Comparison of ENCODE assay signal across 10 cellular contexts in genomic region chr7:29479606-29480200, GRCh38.
A peak's percentile ranks its signal among the peaks of the same experiment; 100 is the strongest.
DNase-seq lines count a peak whose midpoint lies in the region; ATAC-seq and TF ChIP-seq lines count a peak whose summit lies in the region.
"Had no signal": no experiment of that assay in that cellular context is flagged by ENCODE, and none has a peak within 500 bp of the region (broad histone marks: within the 10 kb centered on the region; RNA-seq: fewer than 3 reads in every experiment).

No MANE protein-coding gene starts in this region.

- ATAC-seq in gastroesophageal sphincter (peak; percentile 74), HG02642 (IDR thresholded peaks at IDR 0.05; ENCODE audit: poor library complexity, unreplicated experiment) (no peak)
- ATAC-seq in activated CD8-positive, alpha-beta memory T cell treated with anti-CD3 and anti-CD28 coated beads, Interleukin-2, amount 10 ng/mL, durations not matched to agents 7 days and 5 days = no peak
- ATAC-seq: PC-3 had no signal

- H3K4me3 ChIP-seq in gastroesophageal sphincter = peak overlapping the region in 1 of 2 donors; percentile 35

- peak overlapping the region; percentile 81 for H3K27ac ChIP-seq in VCaP
- H3K27ac ChIP-seq in gastroesophageal sphincter = peak overlapping the region; percentile 67 to 86 (median 83)
- H3K27ac ChIP-seq in substantia nigra (ENCODE audit: low read depth, low read length, poor library complexity, severe bottlenecking) = peak overlapping the region; percentile 96
- H3K27ac ChIP-seq in RWPE1 = no peak overlapping the region

- no peaks in the 10 kb centered on the region for H3K36me3 ChIP-seq in gastroesophageal sphincter

- no peak overlapping the region for H3K4me3 Mint-ChIP-seq in activated CD8-positive, alpha-beta memory T cell treated with anti-CD3 and anti-CD28 coated beads, Interleukin-2, amount 10 ng/mL, durations not matched to agents 7 days and 5 days
- H3K4me3 Mint-ChIP-seq: CD14-positive monocyte had no signal

- no peak for TF ChIP-seq EP300 in gastroesophageal sphincter (IDR thresholded peaks at IDR 0.05)

- H3K4me1 ChIP-seq in gastroesophageal sphincter = peaks cover 4 to 59% (median 10%) of the 10 kb centered on the region in 3 donors

- TF ChIP-seq CTCF in VCaP (conservative IDR thresholded peaks at IDR 0.05) (no peak), gastroesophageal sphincter (IDR thresholded peaks at IDR 0.05) (no peak), RWPE1 (conservative IDR thresholded peaks at IDR 0.05; ENCODE audit: low read depth) (no peak)

- H3K9me3 ChIP-seq in gastroesophageal sphincter = no peaks in the 10 kb centered on the region

- no peaks in the 10 kb centered on the region for H3K27me3 Mint-ChIP-seq in activated CD8-positive, alpha-beta memory T cell treated with anti-CD3 and anti-CD28 coated beads, Interleukin-2, amount 10 ng/mL, durations not matched to agents 7 days and 5 days

- no peaks in the 10 kb centered on the region for H3K27me3 ChIP-seq in gastroesophageal sphincter

- no peaks in the 10 kb centered on the region for H3K36me3 Mint-ChIP-seq in activated CD8-positive, alpha-beta memory T cell treated with anti-CD3 and anti-CD28 coated beads, Interleukin-2, amount 10 ng/mL, durations not matched to agents 7 days and 5 days

- WGBS in gastroesophageal sphincter (ENCODE audit: low coverage in 1 of 2), 2 donors = 9 to 38% methylated on average over 4 to 8 of the region's 15 CpGs

- no peak overlapping the region for H3K27ac Mint-ChIP-seq in activated CD8-positive, alpha-beta memory T cell treated with anti-CD3 and anti-CD28 coated beads, Interleukin-2, amount 10 ng/mL, durations not matched to agents 7 days and 5 days
- H3K27ac Mint-ChIP-seq: CD14-positive monocyte had no signal

- POLR2A ChIA-PET in RWPE1 (lab: Yijun Ruan, JAX; ENCODE audit: low non-redundant PET) = no interaction called here

- H3K4me1 Mint-ChIP-seq in activated CD8-positive, alpha-beta memory T cell treated with anti-CD3 and anti-CD28 coated beads, Interleukin-2, amount 10 ng/mL, durations not matched to agents 7 days and 5 days = no peaks in the 10 kb centered on the region
- H3K4me1 Mint-ChIP-seq: CD14-positive monocyte had no signal

- peak in 1 of 2 donors; percentile 26 for TF ChIP-seq POLR2A in gastroesophageal sphincter (IDR thresholded peaks at IDR 0.05)

- DNase-seq in midbrain (lab: John Stamatoyannopoulos, UW) (peak; percentile 70), substantia nigra (lab: John Stamatoyannopoulos, UW) (peak in 46 of 49 donors; percentile 18 to 79 (median 58)), NAMALWA (ENCODE audit: low spot score) (no peak), RWPE1 (ENCODE audit: low spot score) (no peak)
- DNase-seq in activated CD8-positive, alpha-beta memory T cell treated with anti-CD3 and anti-CD28 coated beads, Interleukin-2, amount 10 ng/mL, durations not matched to agents 7 days and 5 days = no peak
- DNase-seq: PC-3 had no signal

- H3K9me3 Mint-ChIP-seq in activated CD8-positive, alpha-beta memory T cell treated with anti-CD3 and anti-CD28 coated beads, Interleukin-2, amount 10 ng/mL, durations not matched to agents 7 days and 5 days (ENCODE audit: low read depth) = no peaks in the 10 kb centered on the region
- H3K9me3 Mint-ChIP-seq: CD14-positive monocyte had no signal

- CTCF ChIA-PET in RWPE1 (lab: Yijun Ruan, JAX) = no interaction called here
- CTCF ChIA-PET in activated CD8-positive, alpha-beta memory T cell treated with anti-CD3 and anti-CD28 coated beads, Interleukin-2, amount 10 ng/mL, durations not matched to agents 7 days and 5 days (lab: Charles Lee) = no interaction called here

Comparison
In these comparisons a context has a peak if more than half of its experiments do, and no peak if none do; other contexts are left out.
1. DNase-seq: peak in midbrain (single experiment) and substantia nigra (46 of 49); none in NAMALWA (single experiment), RWPE1 (single experiment) and activated CD8-positive, alpha-beta memory T cell treated with anti-CD3 and anti-CD28 coated beads, Interleukin-2, amount 10 ng/mL, durations not matched to agents 7 days and 5 days (single experiment).